In genomic region chr10:123043409-123043925, GRCh38 we compare ENCODE assay signal across 8 cellular contexts. TPM values are rescaled to one million over a fixed set of nuclear protein-coding genes. Genes with fewer than 3 reads are reported as not detected.
DNase-seq lines count a peak whose midpoint lies in the region; ATAC-seq and TF ChIP-seq lines count a peak whose summit lies in the region.

No MANE protein-coding gene starts in this region.

- no peaks in the 10 kb centered on the region for H3K4me1 ChIP-seq in IMR-90 (ENCODE audit: control insufficient read depth, insufficient read depth, low read length)
- peaks cover 17% of the 10 kb centered on the region for H3K4me1 ChIP-seq in OCI-LY3 (ENCODE audit: low read length)

- H3K4me3 ChIP-seq in IMR-90 (ENCODE audit: insufficient read depth, low read depth, low read length) (no peak overlapping the region), OCI-LY3 (ENCODE audit: low read length) (no peak overlapping the region)

- H4K5ac ChIP-seq in IMR-90 (ENCODE audit: low read depth, low read length): no peak overlapping the region

- ATAC-seq in GM19463 (IDR thresholded peaks at IDR 0.05; ENCODE audit: unreplicated experiment) (peak; percentile 65), IMR-90 (ENCODE audit: low read depth) (peak; percentile 94)

- H3K27ac ChIP-seq in IMR-90 (ENCODE audit: insufficient read depth, low read length) (no peak overlapping the region), OCI-LY3 (ENCODE audit: low read length) (no peak overlapping the region)

- no peak overlapping the region for H4K91ac ChIP-seq in IMR-90 (ENCODE audit: insufficient read depth, low read depth, low read length)

- no CpG with 5 or more reads among the region's 5 CpGs for WGBS in IMR-90 (ENCODE audit: extremely low coverage in 2 of 2, insufficient read length in 1 of 2), 2 experiments

- no peaks in the 10 kb centered on the region for H3K79me2 ChIP-seq in OCI-LY3 (ENCODE audit: low read length)

- H3K9me1 ChIP-seq in IMR-90 (ENCODE audit: insufficient read depth, low read length): no peaks in the 10 kb centered on the region

- intact Hi-C loops in IMR-90 (cut with micrococcal nuclease): loop anchor here (1.0 to 5.0 kb wide), 3 partner anchors 337 to 1344 kb away; no protein-coding TSS in a partner anchor

- no peak overlapping the region for H3K56ac ChIP-seq in IMR-90 (ENCODE audit: extremely low read depth, insufficient read depth, low read length)

- H3K4ac ChIP-seq in IMR-90 (ENCODE audit: low read depth, low read length): no peak overlapping the region

- H2AFZ ChIP-seq in IMR-90 (replicated peaks; ENCODE audit: low read length, poor library complexity) (peak overlapping the region; percentile 68), OCI-LY3 (ENCODE audit: low read depth, low read length) (no peak overlapping the region)

- TF ChIP-seq CTCF in IMR-90 (conservative IDR thresholded peaks at IDR 0.05; ENCODE audit: low read depth, low read length): peak; percentile 69
- peak; percentile 70 for TF ChIP-seq CTCF in OCI-LY3 (IDR thresholded peaks at IDR 0.05; ENCODE audit: low read depth, low read length)

- H3K27me3 ChIP-seq in IMR-90 (ENCODE audit: control insufficient read depth, insufficient read depth, low read length): no peaks in the 10 kb centered on the region
- H3K27me3 ChIP-seq in OCI-LY3 (ENCODE audit: low read depth, low read length): no peaks in the 10 kb centered on the region

- H4K20me1 ChIP-seq in IMR-90 (ENCODE audit: insufficient read depth, low read length): no peaks in the 10 kb centered on the region
- H4K20me1 ChIP-seq in OCI-LY3 (ENCODE audit: insufficient read depth, low read length): no peaks in the 10 kb centered on the region

- H3K36me3 ChIP-seq in IMR-90 (ENCODE audit: control insufficient read depth, insufficient read depth, low read length) (no peaks in the 10 kb centered on the region), OCI-LY3 (replicated peaks; ENCODE audit: low read depth, low read length) (no peaks in the 10 kb centered on the region)

- TF ChIP-seq RAD21 in IMR-90 (IDR thresholded peaks at IDR 0.05; ENCODE audit: low read length): peak; percentile 77

- no TSS peak for BruUV-seq in IMR-90 (replicated peaks; lab: Mats Ljungman, UMichigan)

- H2AK9ac ChIP-seq in IMR-90 (replicated peaks; ENCODE audit: low read depth, low read length, poor library complexity): no peak overlapping the region

- no peak for TF ChIP-seq POLR2A in IMR-90 (IDR thresholded peaks at IDR 0.05; ENCODE audit: low read depth, low read length)

- H4K8ac ChIP-seq in IMR-90 (ENCODE audit: low read depth in 2 of 2, low read length in 2 of 2): no peak overlapping the region

- H3K9me3 ChIP-seq in IMR-90 (ENCODE audit: control insufficient read depth, insufficient read depth, low read length) (no peaks in the 10 kb centered on the region), OCI-LY3 (ENCODE audit: insufficient read depth, low read length) (no peaks in the 10 kb centered on the region)

- no peak overlapping the region for H2BK20ac ChIP-seq in IMR-90 (ENCODE audit: low read depth, low read length)

- no peak overlapping the region for H3K14ac ChIP-seq in IMR-90 (replicated peaks; ENCODE audit: low read depth, low read length)

- no peak overlapping the region for H3K18ac ChIP-seq in IMR-90 (ENCODE audit: low read depth, low read length)

- H2BK15ac ChIP-seq in IMR-90 (ENCODE audit: low read depth, low read length): no peak overlapping the region

- H2AK5ac ChIP-seq in IMR-90 (ENCODE audit: low read depth, low read length): no peak overlapping the region

- no peak overlapping the region for H2BK5ac ChIP-seq in IMR-90 (ENCODE audit: low read depth, low read length, poor library complexity, severe bottlenecking)

- H3K4me2 ChIP-seq in IMR-90 (ENCODE audit: low read depth, low read length): no peak overlapping the region
- no peak overlapping the region for H3K4me2 ChIP-seq in OCI-LY3 (ENCODE audit: low read length)

- dilution Hi-C loops in IMR-90 (cut with HindIII; ENCODE audit: low sequenced_read_pairs, unreplicated experiment): no loop called here

- no peak overlapping the region for H2BK120ac ChIP-seq in IMR-90 (ENCODE audit: low read depth, low read length)

- CTCF ChIA-PET in IMR-90 (lab: Yijun Ruan, JAX): interaction anchor here (0.7 to 1.7 kb wide), 9 partner anchors 8 to 520 kb away, joined by 3 to 8 read pairs (median 3); no protein-coding TSS in a partner anchor

- in situ Hi-C loops in IMR-90 (cut with MboI; ENCODE audit: low sequenced_read_pairs): loop anchor here (10.0 to 25.0 kb wide), 2 partner anchors 511 to 919 kb away; no protein-coding TSS in a partner anchor

- DNase-seq in COR-L47 (lab: John Stamatoyannopoulos, UW): peak; percentile 63
- peak; percentile 67 for DNase-seq in IMR-90
- DNase-seq in activated effector memory CD4-positive, alpha-beta T cell treated with anti-CD3 and anti-CD28 coated beads, Interleukin-2, amount 50 U/mL, for 16 hours: peak; percentile 73
- peak; percentile 29 for DNase-seq in glomerular endothelial cell (ENCODE audit: extremely low read depth, low read depth, low spot score)
- peak; percentile 69 for DNase-seq in retina
- no peak for DNase-seq in NCI-H774 (lab: John Stamatoyannopoulos, UW)

- no peak overlapping the region for H3K9ac ChIP-seq in IMR-90 (ENCODE audit: low read depth, low read length)
- H3K9ac ChIP-seq in OCI-LY3 (ENCODE audit: low read length): no peak overlapping the region

- no peaks in the 10 kb centered on the region for H3K79me1 ChIP-seq in IMR-90 (ENCODE audit: low read depth in 1 of 2, low read length in 2 of 2)

- POLR2A ChIA-PET in IMR-90 (lab: Charles Lee; ENCODE audit: unreplicated experiment): no interaction called here

- H3K23ac ChIP-seq in IMR-90 (ENCODE audit: low read depth, low read length): no peak overlapping the region

TF ChIP-seq in IMR-90, 13 proteins besides CTCF, POLR2A, EP300 and RAD21:
- TF ChIP-seq MAFK (IDR thresholded peaks at IDR 0.05; ENCODE audit: low read depth, low read length) (no peak), BHLHE40 (IDR thresholded peaks at IDR 0.05; ENCODE audit: low read depth, low read length) (peak; percentile 68; the same call in 1 of the 2 replicates), CHD1 (IDR thresholded peaks at IDR 0.05; ENCODE audit: low read depth, low read length) (no peak), RFX5 (IDR thresholded peaks at IDR 0.05; ENCODE audit: low read depth, low read length) (no peak), MAZ (IDR thresholded peaks at IDR 0.05; ENCODE audit: borderline replicate concordance, low read depth, low read length) (no peak), ELK1 (IDR thresholded peaks at IDR 0.05; ENCODE audit: borderline replicate concordance, low read depth, low read length) (no peak), SMC3 (IDR thresholded peaks at IDR 0.05; ENCODE audit: low read depth, low read length) (peak; percentile 79), MXI1 (IDR thresholded peaks at IDR 0.05; ENCODE audit: borderline replicate concordance, low read depth, low read length) (no peak), CEBPB (IDR thresholded peaks at IDR 0.05; ENCODE audit: low read depth, low read length) (no peak), RCOR1 (IDR thresholded peaks at IDR 0.05; ENCODE audit: insufficient replicate concordance, low read length) (no peak), NFE2L2 (IDR thresholded peaks at IDR 0.05; ENCODE audit: low read depth, low read length) (no peak)
- TF ChIP-seq, protein P1, sequence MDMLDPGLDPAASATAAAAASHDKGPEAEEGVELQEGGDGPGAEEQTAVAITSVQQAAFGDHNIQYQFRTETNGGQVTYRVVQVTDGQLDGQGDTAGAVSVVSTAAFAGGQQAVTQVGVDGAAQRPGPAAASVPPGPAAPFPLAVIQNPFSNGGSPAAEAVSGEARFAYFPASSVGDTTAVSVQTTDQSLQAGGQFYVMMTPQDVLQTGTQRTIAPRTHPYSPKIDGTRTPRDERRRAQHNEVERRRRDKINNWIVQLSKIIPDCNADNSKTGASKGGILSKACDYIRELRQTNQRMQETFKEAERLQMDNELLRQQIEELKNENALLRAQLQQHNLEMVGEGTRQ (IDR thresholded peaks at IDR 0.05; ENCODE audit: low read depth, low read length): no peak

RNA-seq across cellular contexts. Expression of gene ACADSB, which starts 34.7 kb away (rescaled TPM):
- total RNA-seq in IMR-90 (2012; rRNA removed) (9.2 and 10.6 TPM in 2 replicates), glomerular endothelial cell (4.4 and 4.7 TPM in 2 replicates)
- 3.8 and 6.2 TPM in 2 replicates for polyA plus RNA-seq in IMR-90 (2012; rRNA removed)
- polyA plus RNA-seq in IMR-90 (2012; cell fraction: cytosol; rRNA removed): 0.84 and 1.6 TPM in 2 replicates
- polyA plus RNA-seq in IMR-90 (2012; cell fraction: nucleus; rRNA removed; ENCODE audit: low replicate concordance): 0.72 and 6.5 TPM in 2 replicates

RNA-seq across cellular contexts. Expression of gene IKZF5, which starts 34.9 kb away (rescaled TPM):
- total RNA-seq in IMR-90 (2012; rRNA removed) (2.9 and 4.2 TPM in 2 replicates), glomerular endothelial cell (3.1 and 9.0 TPM in 2 replicates)
- 4.4 and 5.1 TPM in 2 replicates for polyA plus RNA-seq in IMR-90 (2012; rRNA removed)
- 0.87 and 1.2 TPM in 2 replicates for polyA plus RNA-seq in IMR-90 (2012; cell fraction: cytosol; rRNA removed)
- 4.0 and 12.1 TPM in 2 replicates for polyA plus RNA-seq in IMR-90 (2012; cell fraction: nucleus; rRNA removed; ENCODE audit: low replicate concordance)
